ENCODE assay signal across 8 cellular contexts in the genomic region with DNA sequence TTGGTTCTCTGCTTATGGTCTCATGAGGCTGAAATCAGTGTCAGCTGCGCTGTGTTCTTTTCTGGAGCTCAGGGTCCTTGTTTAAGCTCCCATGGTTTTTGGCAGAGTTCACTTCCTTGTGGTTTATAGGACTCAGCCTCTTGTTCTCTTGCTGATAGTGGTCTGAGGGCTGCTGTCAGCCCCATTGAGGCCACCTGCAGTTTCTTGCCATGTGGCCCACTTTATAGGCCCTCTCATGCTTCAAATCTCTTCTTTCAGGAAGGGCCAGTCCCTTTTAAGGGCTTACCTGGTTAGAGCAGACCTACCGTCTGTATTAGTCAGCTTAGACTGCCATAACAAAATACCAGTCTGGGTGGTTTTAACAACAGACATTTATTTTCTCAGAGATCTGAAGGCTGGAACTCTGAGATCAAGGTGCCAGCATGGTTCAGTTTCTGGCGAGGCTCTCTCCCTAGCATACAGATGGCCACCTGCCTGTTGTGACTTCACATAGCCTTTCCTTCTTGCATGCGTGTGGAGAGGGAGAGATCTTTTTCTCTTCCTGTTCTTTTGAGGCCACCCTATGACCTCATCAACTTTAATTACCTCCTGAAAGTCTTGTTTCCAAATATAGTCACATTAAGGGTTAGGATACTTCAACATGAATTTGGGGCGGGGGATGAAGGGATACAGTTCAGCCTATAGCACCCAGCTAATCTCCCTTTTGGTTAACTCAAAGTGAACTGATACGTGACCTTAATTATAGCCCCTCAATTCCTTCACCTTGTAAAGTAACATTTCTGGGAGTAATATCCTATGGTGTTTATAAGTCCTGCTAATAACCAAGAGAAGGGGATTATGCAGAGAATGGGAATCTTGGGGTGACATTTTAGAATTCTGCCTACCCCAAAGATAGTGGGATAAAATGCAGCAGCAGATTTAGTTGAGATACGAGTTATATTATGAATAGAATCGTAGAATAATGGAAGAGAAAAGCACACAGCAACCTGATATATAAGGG.
DNase-seq lines count a peak whose midpoint lies in the region; FAIRE-seq and TF ChIP-seq lines count a peak whose summit lies in the region.

No MANE protein-coding gene starts in this region.

- peaks cover 4% of the 10 kb centered on the region for H3K4me1 Mint-ChIP-seq in neural progenitor cell

- H3K4me3 ChIP-seq in neural progenitor cell, result no peak overlapping the region

- no peak overlapping the region for H2AFZ ChIP-seq in neural progenitor cell (replicated peaks)

- H3K27ac Mint-ChIP-seq in neural progenitor cell, result no peak overlapping the region

- TF ChIP-seq POLR2A in GM12891 (IDR thresholded peaks at IDR 0.05; ENCODE audit: low read depth, low read length), result no peak

- DNase-seq in GM12891 (ENCODE audit: insufficient read length, low spot score), result no peak
- DNase-seq in NCI-H187 treated with DMSO at 0.1 percent for 48 hours (lab: John Stamatoyannopoulos, UW), result peak; percentile 49
- DNase-seq in cerebellar cortex (ENCODE audit: low spot score), result peak; percentile 80
- DNase-seq in neural progenitor cell (ENCODE audit: low spot score), result peak; percentile 4
- DNase-seq in GM19238 (ENCODE audit: insufficient read length, low spot score), result no peak
- DNase-seq in NCI-H1694 (lab: John Stamatoyannopoulos, UW), result no peak
- DNase-seq in effector CD8-positive, alpha-beta T cell (lab: John Stamatoyannopoulos, UW), result no peak
- DNase-seq in stimulated activated naive CD4-positive, alpha-beta T cell (lab: John Stamatoyannopoulos, UW), result no peak

- no peaks in the 10 kb centered on the region for H3K9me3 ChIP-seq in neural progenitor cell (ENCODE audit: low read depth)

- no peaks in the 10 kb centered on the region for H3K27me3 ChIP-seq in neural progenitor cell

- H3F3A ChIP-seq in neural progenitor cell (ENCODE audit: low read depth), result no peaks in the 10 kb centered on the region

- FAIRE-seq in GM12891 (lab: Jason Lieb, UNC), result peak; percentile 74

- no peak overlapping the region for H3K4me3 Mint-ChIP-seq in neural progenitor cell

- peaks cover 16% of the 10 kb centered on the region for H4K20me1 ChIP-seq in neural progenitor cell (ENCODE audit: low read depth)

- no peaks in the 10 kb centered on the region for H3K79me2 ChIP-seq in neural progenitor cell (ENCODE audit: low read depth)

- H3K36me3 Mint-ChIP-seq in neural progenitor cell, result no peaks in the 10 kb centered on the region

- no peak overlapping the region for H3K9ac ChIP-seq in neural progenitor cell

- H3K27me3 Mint-ChIP-seq in neural progenitor cell (ENCODE audit: insufficient read depth, low read depth), result no peaks in the 10 kb centered on the region

- no peaks in the 10 kb centered on the region for H3K36me3 ChIP-seq in neural progenitor cell

- H3K9me3 Mint-ChIP-seq in neural progenitor cell, result no peaks in the 10 kb centered on the region

- no peak overlapping the region for H3K27ac ChIP-seq in neural progenitor cell

- peak overlapping the region; percentile 10 for H3K4me2 ChIP-seq in neural progenitor cell

- no peak for TF ChIP-seq CTCF in neural progenitor cell (IDR thresholded peaks at IDR 0.05)

- H3K4me1 ChIP-seq in neural progenitor cell, result peaks cover 12% of the 10 kb centered on the region

TF ChIP-seq in GM12891, 5 proteins besides CTCF, POLR2A, EP300 and RAD21:
- no peak for TF ChIP-seq PAX5 (IDR thresholded peaks at IDR 0.05; ENCODE audit: insufficient read depth, low read length, severe bottlenecking)
- TF ChIP-seq SPI1 (IDR thresholded peaks at IDR 0.05; ENCODE audit: low read depth, low read length), result 0 out of 2 replicates have a peak, but pooled peaks have one; percentile 16

Comparison
In these comparisons a context has a peak if more than half of its experiments do, and no peak if none do; other contexts are left out.
1. DNase-seq: peak in NCI-H187 treated with DMSO at 0.1 percent for 48 hours (single experiment), cerebellar cortex (single experiment) and neural progenitor cell (single experiment); none in GM12891 (single experiment), GM19238 (single experiment), NCI-H1694 (single experiment), effector CD8-positive, alpha-beta T cell (single experiment) and stimulated activated naive CD4-positive, alpha-beta T cell (0 of 6).